In genomic region chr10:3500408-3500856, GRCh38 we compare ENCODE assay signal across 8 cellular contexts.
A peak's percentile ranks its signal among the peaks of the same experiment; 100 is the strongest.
DNase-seq lines count a peak whose midpoint lies in the region; ATAC-seq and TF ChIP-seq lines count a peak whose summit lies in the region.

No MANE protein-coding gene starts in this region.

- POLR2A ChIA-PET in HEK293 (lab: Yijun Ruan, JAX), result no interaction called here

- no peak overlapping the region for H3K27ac ChIP-seq in HEK293 (ENCODE audit: extremely low read depth, low read depth, low read length)

- ATAC-seq in sciatic nerve (peak; percentile 88), HG02870 (IDR thresholded peaks at IDR 0.05; ENCODE audit: unreplicated experiment) (no peak), GM19395 (IDR thresholded peaks at IDR 0.05; ENCODE audit: unreplicated experiment) (no peak)

- in situ Hi-C loops in ACHN (cut with HindIII; ENCODE audit: low pct_ligation_motif_present, low pct_unique_long_range_greater_than_20kb, low sequenced_read_pairs), result no loop called here

- H3K36me3 ChIP-seq in HEK293 (ENCODE audit: control insufficient read depth in 2 of 2, insufficient read depth in 1 of 2, low read length in 2 of 2), result no peaks in the 10 kb centered on the region

- no peaks in the 10 kb centered on the region for H3K9me3 ChIP-seq in HEK293 (ENCODE audit: control insufficient read depth, insufficient read depth, low read depth, low read length)

- peak; percentile 94 for DNase-seq in choroid plexus epithelial cell (ENCODE audit: low read depth)
- DNase-seq in islet precursor cell, result peak; percentile 98
- peak; percentile 81 for DNase-seq in sciatic nerve (ENCODE audit: low spot score)
- DNase-seq in ACHN, result no peak
- no peak for DNase-seq in foreskin melanocyte

- H3K4me3 ChIP-seq in HEK293 (ENCODE audit: low read depth, low read length), result no peak overlapping the region
- no peak overlapping the region for H3K4me3 ChIP-seq in choroid plexus epithelial cell (ENCODE audit: low read depth, low read length)

- H3K4me1 ChIP-seq in HEK293 (ENCODE audit: control insufficient read depth, insufficient read depth, low read length), result no peaks in the 10 kb centered on the region

- no peak for TF ChIP-seq CTCF in HEK293 (tag by site-specific recombination; IDR thresholded peaks at IDR 0.05)
- no peak for TF ChIP-seq CTCF in choroid plexus epithelial cell (conservative IDR thresholded peaks at IDR 0.05; ENCODE audit: low read depth, low read length)

- CTCF ChIA-PET in HEK293 (lab: Yijun Ruan, JAX), result interaction anchor here (1.1 kb wide), 1 partner anchor 34 kb away, joined by 3 read pairs; no protein-coding TSS in a partner anchor

- intact Hi-C loops in sciatic nerve (cut with DNase I), result no loop called here

TF ChIP-seq in HEK293, 187 proteins besides CTCF, POLR2A, EP300 and RAD21:
- TF ChIP-seq MZF1 (tag by site-specific recombination; IDR thresholded peaks at IDR 0.05; ENCODE audit: borderline replicate concordance) (peak; percentile 45; the same call in 1 of the 2 replicates), KLF8 (tag by site-specific recombination; IDR thresholded peaks at IDR 0.05) (no peak), ZNF701 (tag by site-specific recombination; IDR thresholded peaks at IDR 0.05) (no peak), ZNF626 (tag by site-specific recombination; IDR thresholded peaks at IDR 0.05) (no peak), KLF17 (tag by site-specific recombination; IDR thresholded peaks at IDR 0.05) (no peak), ZBTB11 (tag by site-specific recombination; conservative IDR thresholded peaks at IDR 0.05; ENCODE audit: low read depth) (no peak), ZNF16 (tag by site-specific recombination; IDR thresholded peaks at IDR 0.05; ENCODE audit: low read depth) (no peak), ZBTB44 (tag by site-specific recombination; IDR thresholded peaks at IDR 0.05) (no peak)

Comparison
In these comparisons a context has a peak if more than half of its experiments do, and no peak if none do; other contexts are left out.
1. DNase-seq: peak in choroid plexus epithelial cell (single experiment), islet precursor cell (single experiment) and sciatic nerve (single experiment); none in ACHN (single experiment) and foreskin melanocyte (single experiment).